In genomic region chr1:89728381-89728780, GRCh38 we compare ENCODE assay signal across 15 cellular contexts.
DNase-seq lines count a peak whose midpoint lies in the region; ATAC-seq and TF ChIP-seq lines count a peak whose summit lies in the region.
"Had no signal": no experiment of that assay in that cellular context is flagged by ENCODE, and none has a peak within 500 bp of the region (broad histone marks: within the 10 kb centered on the region; RNA-seq: fewer than 3 reads in every experiment).

No MANE protein-coding gene starts in this region.

- ATAC-seq in stimulated activated naive CD8-positive, alpha-beta T cell treated with anti-CD3 and anti-CD28 coated beads, Interleukin-15, Interleukin-2, amounts not matched to agents 100 U/mL and 50 U/mL, for 24 hours, result no peak
- ATAC-seq in lower lobe of right lung, result peak in 1 of 2 donors; percentile 6
- ATAC-seq: left lung had no signal

- no peaks in the 10 kb centered on the region for H4K20me1 ChIP-seq in H9 (ENCODE audit: control insufficient read depth, insufficient read depth, insufficient read length)

- DNase-seq in stimulated activated naive CD8-positive, alpha-beta T cell treated with anti-CD3 and anti-CD28 coated beads, Interleukin-15, Interleukin-2, amounts not matched to agents 100 U/mL and 50 U/mL, for 24 hours, result no peak
- DNase-seq in activated T-helper 2 cell treated with anti-CD3 and anti-CD28 coated beads, Interferon-gamma antibody, Interleukin-2, Interleukin-4, amounts not matched to agents 10 μg/mL and 5 μg/mL and 100 μg/mL, durations not matched to agents 14 hours and 24 hours and 36 hours (ENCODE audit: low spot score), result no peak
- DNase-seq in lower lobe of right lung, result no peak
- DNase-seq in MV-4-11 (lab: John Stamatoyannopoulos, UW), result no peak
- DNase-seq in SIG-M5 (lab: John Stamatoyannopoulos, UW), result no peak
- DNase-seq in H9, result no peak
- no peak for DNase-seq in NCI-H2227 treated with DMSO at 0.1 percent for 48 hours (lab: John Stamatoyannopoulos, UW)
- DNase-seq: Caco-2; H7; left lung; NCI-H524 treated with DMSO at 0.1 percent for 48 hours; SHP77; stimulated activated CD4-positive, alpha-beta T cell treated with anti-CD3 and anti-CD28 coated beads, Interleukin-12 subunit alpha, Interleukin-12 subunit beta, amount 100 ng/mL, for 4 hours; stimulated activated CD8-positive, alpha-beta memory T cell treated with anti-CD3 and anti-CD28 coated beads, Interleukin-4, amount 100 ng/mL, for 48 hours had no signal

- H4K8ac ChIP-seq in H9 (replicated peaks; ENCODE audit: insufficient read length, low read depth, low read length), result no peak overlapping the region

- H2BK12ac ChIP-seq in H9 (ENCODE audit: insufficient read length, low read depth, low read length), result no peak overlapping the region

- no peaks in the 10 kb centered on the region for H3K23me2 ChIP-seq in H9 (ENCODE audit: insufficient read length, low read depth, low read length, poor library complexity, severe bottlenecking)

- H2AK5ac ChIP-seq in H9 (ENCODE audit: insufficient read length, low read length), result no peak overlapping the region

- no peak overlapping the region for H3K23ac ChIP-seq in H9 (ENCODE audit: insufficient read length, low read depth, low read length)

- H3K9me3 Mint-ChIP-seq in stimulated activated naive CD8-positive, alpha-beta T cell treated with anti-CD3 and anti-CD28 coated beads, Interleukin-15, Interleukin-2, amounts not matched to agents 100 ng/mL and 50 ng/mL, for 24 hours, result peaks cover 4% of the 10 kb centered on the region
- peaks cover under 1% of the 10 kb centered on the region for H3K9me3 Mint-ChIP-seq in activated T-helper 2 cell treated with anti-CD3 and anti-CD28 coated beads, Interferon-gamma antibody, Interleukin-2, Interleukin-4, amounts not matched to agents 10 μg/mL and 5 μg/mL and 100 μg/mL, durations not matched to agents 14 hours and 24 hours and 36 hours
- no peaks in the 10 kb centered on the region for H3K9me3 Mint-ChIP-seq in H9

- intact Hi-C loops in activated T-helper 2 cell treated with anti-CD3 and anti-CD28 coated beads, Interferon-gamma antibody, Interleukin-2, Interleukin-4, amounts not matched to agents 10 μg/mL and 5 μg/mL and 100 μg/mL, durations not matched to agents 14 hours and 24 hours and 36 hours (cut with micrococcal nuclease), result loop anchor here (10.0 kb wide), 1 partner anchor 454 kb away; the partner anchor contains the start of gene GBP5
- intact Hi-C loops in lower lobe of right lung (cut with DNase I), result no loop called here

- no peak overlapping the region for H2BK15ac ChIP-seq in H9 (ENCODE audit: low read depth, low read length)

- no peak overlapping the region for H4K91ac ChIP-seq in H9 (ENCODE audit: insufficient read length, low read depth, low read length)

- H2BK5ac ChIP-seq in H9 (ENCODE audit: insufficient read length, low read length), result no peak overlapping the region

- peaks cover 87% of the 10 kb centered on the region for H3K4me1 Mint-ChIP-seq in stimulated activated naive CD8-positive, alpha-beta T cell treated with anti-CD3 and anti-CD28 coated beads, Interleukin-15, Interleukin-2, amounts not matched to agents 100 ng/mL and 50 ng/mL, for 24 hours (ENCODE audit: low read depth)
- peaks cover 86% of the 10 kb centered on the region for H3K4me1 Mint-ChIP-seq in activated T-helper 2 cell treated with anti-CD3 and anti-CD28 coated beads, Interferon-gamma antibody, Interleukin-2, Interleukin-4, amounts not matched to agents 10 μg/mL and 5 μg/mL and 100 μg/mL, durations not matched to agents 14 hours and 24 hours and 36 hours (ENCODE audit: low read depth)
- peaks cover 3 to 11% of the 10 kb centered on the region in 2 experiments; a peak in 3 of 4 replicates for H3K4me1 Mint-ChIP-seq in H9

- no peaks in the 10 kb centered on the region for H3K79me1 ChIP-seq in H9 (ENCODE audit: insufficient read depth, low read depth, low read length, poor library complexity, severe bottlenecking)

- H3K4me3 ChIP-seq in lower lobe of right lung, result peak overlapping the region; percentile 9
- H3K4me3 ChIP-seq: left lung had no signal

- H2BK20ac ChIP-seq in H9 (ENCODE audit: low read depth, low read length, poor library complexity, severe bottlenecking), result no peak overlapping the region

- no CpG with 5 or more reads among the region's 4 CpGs for WGBS in H9 (ENCODE audit: extremely low coverage, insufficient read length, low lambda C conversion rate)

- H3K9me3 ChIP-seq in lower lobe of right lung (no peaks in the 10 kb centered on the region), H9 (ENCODE audit: control insufficient read depth, low read depth, low read length) (no peaks in the 10 kb centered on the region)
- H3K9me3 ChIP-seq: Caco-2, left lung had no signal

- peaks cover 32% of the 10 kb centered on the region for H3K36me3 Mint-ChIP-seq in stimulated activated naive CD8-positive, alpha-beta T cell treated with anti-CD3 and anti-CD28 coated beads, Interleukin-15, Interleukin-2, amounts not matched to agents 100 ng/mL and 50 ng/mL, for 24 hours (ENCODE audit: low read depth)
- H3K36me3 Mint-ChIP-seq in activated T-helper 2 cell treated with anti-CD3 and anti-CD28 coated beads, Interferon-gamma antibody, Interleukin-2, Interleukin-4, amounts not matched to agents 10 μg/mL and 5 μg/mL and 100 μg/mL, durations not matched to agents 14 hours and 24 hours and 36 hours (ENCODE audit: low read depth), result peaks cover 49% of the 10 kb centered on the region
- H3K36me3 Mint-ChIP-seq in H9 (ENCODE audit: insufficient read depth in 1 of 3, low read depth in 3 of 3), result no peaks in the 10 kb centered on the region

- TF ChIP-seq CTCF in lower lobe of right lung (IDR thresholded peaks at IDR 0.05) (no peak), H9 (conservative IDR thresholded peaks at IDR 0.05) (no peak)

- no peak overlapping the region for H3K14ac ChIP-seq in H9 (ENCODE audit: insufficient read depth, low read length)

- H3K27ac ChIP-seq in lower lobe of right lung (peak overlapping the region; percentile 51), H9 (ENCODE audit: insufficient read length, low read depth, low read length) (no peak overlapping the region)

- no peak overlapping the region for H4K5ac ChIP-seq in H9 (ENCODE audit: insufficient read length, low read depth, low read length)

- no peak overlapping the region for H3K56ac ChIP-seq in H9 (ENCODE audit: insufficient read length, low read depth, low read length)

- H2AFZ ChIP-seq in H9 (ENCODE audit: low read length), result no peak overlapping the region

- H3K27me3 Mint-ChIP-seq in stimulated activated naive CD8-positive, alpha-beta T cell treated with anti-CD3 and anti-CD28 coated beads, Interleukin-15, Interleukin-2, amounts not matched to agents 100 ng/mL and 50 ng/mL, for 24 hours, result no peaks in the 10 kb centered on the region
- no peaks in the 10 kb centered on the region for H3K27me3 Mint-ChIP-seq in activated T-helper 2 cell treated with anti-CD3 and anti-CD28 coated beads, Interferon-gamma antibody, Interleukin-2, Interleukin-4, amounts not matched to agents 10 μg/mL and 5 μg/mL and 100 μg/mL, durations not matched to agents 14 hours and 24 hours and 36 hours (ENCODE audit: low read depth)
- H3K27me3 Mint-ChIP-seq in H9 (ENCODE audit: low read depth), result peaks cover 3% of the 10 kb centered on the region; the same call in 1 of the 2 replicates

- no peak overlapping the region for H3T11ph ChIP-seq in H9 (ENCODE audit: low read length)

- H3K4me2 ChIP-seq in H9 (ENCODE audit: insufficient read depth, insufficient read length, low read length), result no peak overlapping the region

- no peak overlapping the region for H2BK120ac ChIP-seq in H9 (ENCODE audit: low read depth, low read length, poor library complexity, severe bottlenecking)

- H3K4me1 ChIP-seq in lower lobe of right lung, result peaks cover 31% of the 10 kb centered on the region
- H3K4me1 ChIP-seq in H9 (ENCODE audit: insufficient read depth, low read length), result no peaks in the 10 kb centered on the region
- H3K4me1 ChIP-seq: Caco-2 had no signal

- no peaks in the 10 kb centered on the region for H3K79me2 ChIP-seq in H9 (ENCODE audit: insufficient read depth, low read length)

- H3K36me3 ChIP-seq in lower lobe of right lung, result no peaks in the 10 kb centered on the region
- H3K36me3 ChIP-seq: left lung had no signal

- no peak overlapping the region for H3K9ac ChIP-seq in H9 (ENCODE audit: extremely low read depth, insufficient read length, low read length)

- H3K4ac ChIP-seq in H9 (ENCODE audit: low read depth, low read length), result no peak overlapping the region

- H3K4me3 Mint-ChIP-seq in stimulated activated naive CD8-positive, alpha-beta T cell treated with anti-CD3 and anti-CD28 coated beads, Interleukin-15, Interleukin-2, amounts not matched to agents 100 ng/mL and 50 ng/mL, for 24 hours, result peak overlapping the region; percentile 5
- no peak overlapping the region for H3K4me3 Mint-ChIP-seq in activated T-helper 2 cell treated with anti-CD3 and anti-CD28 coated beads, Interferon-gamma antibody, Interleukin-2, Interleukin-4, amounts not matched to agents 10 μg/mL and 5 μg/mL and 100 μg/mL, durations not matched to agents 14 hours and 24 hours and 36 hours (ENCODE audit: low read depth)
- H3K4me3 Mint-ChIP-seq in H9, result no peak overlapping the region

- no peak overlapping the region for H3K18ac ChIP-seq in H9 (ENCODE audit: insufficient read length, low read depth, low read length)

- peak overlapping the region; percentile 63 for H3K27ac Mint-ChIP-seq in stimulated activated naive CD8-positive, alpha-beta T cell treated with anti-CD3 and anti-CD28 coated beads, Interleukin-15, Interleukin-2, amounts not matched to agents 100 ng/mL and 50 ng/mL, for 24 hours
- H3K27ac Mint-ChIP-seq in activated T-helper 2 cell treated with anti-CD3 and anti-CD28 coated beads, Interferon-gamma antibody, Interleukin-2, Interleukin-4, amounts not matched to agents 10 μg/mL and 5 μg/mL and 100 μg/mL, durations not matched to agents 14 hours and 24 hours and 36 hours, result peak overlapping the region; percentile 83
- H3K27ac Mint-ChIP-seq in H9, result no peak overlapping the region

- H3K27me3 ChIP-seq in lower lobe of right lung (ENCODE audit: low read depth), result no peaks in the 10 kb centered on the region
- H3K27me3 ChIP-seq in H9 (ENCODE audit: insufficient read depth, low read length), result no peaks in the 10 kb centered on the region
- H3K27me3 ChIP-seq: left lung had no signal

Comparison
In these comparisons a context has a peak if more than half of its experiments do, and no peak if none do; other contexts are left out.
1. H3K27ac Mint-ChIP-seq: peak in stimulated activated naive CD8-positive, alpha-beta T cell treated with anti-CD3 and anti-CD28 coated beads, Interleukin-15, Interleukin-2, amounts not matched to agents 100 ng/mL and 50 ng/mL, for 24 hours (single experiment) and activated T-helper 2 cell treated with anti-CD3 and anti-CD28 coated beads, Interferon-gamma antibody, Interleukin-2, Interleukin-4, amounts not matched to agents 10 μg/mL and 5 μg/mL and 100 μg/mL, durations not matched to agents 14 hours and 24 hours and 36 hours (single experiment); none in H9 (0 of 3).